ENCODE assay signal across 8 cellular contexts in genomic region chr10:43606323-43607198, GRCh38. TPM values are rescaled to one million over a fixed set of nuclear protein-coding genes. Genes with fewer than 3 reads are reported as not detected.
DNase-seq lines count a peak whose midpoint lies in the region; ATAC-seq and TF ChIP-seq lines count a peak whose summit lies in the region.

TSS of gene ZNF485 (plus strand) at chr10:43606438. CDS start at chr10:43607051, 613 bp downstream.

- no peak for TF ChIP-seq POLR2A in IMR-90 (IDR thresholded peaks at IDR 0.05; ENCODE audit: low read depth, low read length)
- TF ChIP-seq POLR2A in suprapubic skin (IDR thresholded peaks at IDR 0.05), result no peak

- peaks cover 38% of the 10 kb centered on the region for H3K4me1 Mint-ChIP-seq in activated naive CD4-positive, alpha-beta T cell treated with anti-CD3 and anti-CD28 coated beads, Interleukin-2, amount 10 ng/mL, durations not matched to agents 7 days and 5 days

- no peak within 1 kb of the TSS for H2BK20ac ChIP-seq in IMR-90 (ENCODE audit: low read depth, low read length)

- H3K27ac ChIP-seq in IMR-90 (ENCODE audit: insufficient read depth, low read length) (peak within 1 kb of the TSS; percentile 49; the same call in 1 of the 2 replicates), suprapubic skin (peak within 1 kb of the TSS; percentile 35)

- H3K23ac ChIP-seq in IMR-90 (ENCODE audit: low read depth, low read length), result no peak within 1 kb of the TSS; the same call in 1 of the 2 replicates

- POLR2A ChIA-PET in IMR-90 (lab: Charles Lee; ENCODE audit: unreplicated experiment), result no interaction called here

- H3K4me3 ChIP-seq in IMR-90 (ENCODE audit: insufficient read depth, low read depth, low read length) (peak within 1 kb of the TSS; percentile 69), suprapubic skin (peak within 1 kb of the TSS; percentile 96)

- H2BK120ac ChIP-seq in IMR-90 (ENCODE audit: low read depth, low read length), result no peak within 1 kb of the TSS

- peaks cover 3% of the 10 kb centered on the region for H3K9me1 ChIP-seq in IMR-90 (ENCODE audit: insufficient read depth, low read length)

- peak within 1 kb of the TSS; percentile 56 for H4K5ac ChIP-seq in IMR-90 (ENCODE audit: low read depth, low read length)

- 0 out of 2 replicates have a peak, but pooled peaks cover 3% of the 10 kb centered on the region for H3K27me3 ChIP-seq in IMR-90 (ENCODE audit: control insufficient read depth, insufficient read depth, low read length)
- no peaks in the 10 kb centered on the region for H3K27me3 ChIP-seq in suprapubic skin

- H2AK9ac ChIP-seq in IMR-90 (replicated peaks; ENCODE audit: low read depth, low read length, poor library complexity), result peak within 1 kb of the TSS; percentile 71

- H3K56ac ChIP-seq in IMR-90 (ENCODE audit: extremely low read depth, insufficient read depth, low read length), result no peak within 1 kb of the TSS

- H3K36me3 ChIP-seq in IMR-90 (ENCODE audit: control insufficient read depth, insufficient read depth, low read length), result peaks cover 1% of the 10 kb centered on the region; the same call in 1 of the 2 replicates
- peaks cover 20% of the 10 kb centered on the region for H3K36me3 ChIP-seq in suprapubic skin

- H3K27me3 Mint-ChIP-seq in activated naive CD4-positive, alpha-beta T cell treated with anti-CD3 and anti-CD28 coated beads, Interleukin-2, amount 10 ng/mL, durations not matched to agents 7 days and 5 days, result peaks cover 17% of the 10 kb centered on the region

- no peak within 1 kb of the TSS for H4K91ac ChIP-seq in IMR-90 (ENCODE audit: insufficient read depth, low read depth, low read length)

- H3K36me3 Mint-ChIP-seq in activated naive CD4-positive, alpha-beta T cell treated with anti-CD3 and anti-CD28 coated beads, Interleukin-2, amount 10 ng/mL, durations not matched to agents 7 days and 5 days, result peaks cover 39% of the 10 kb centered on the region

- peak within 1 kb of the TSS; percentile 99 for H2AFZ ChIP-seq in IMR-90 (replicated peaks; ENCODE audit: low read length, poor library complexity)

- H2BK15ac ChIP-seq in IMR-90 (ENCODE audit: low read depth, low read length), result no peak within 1 kb of the TSS

- H4K20me1 ChIP-seq in IMR-90 (ENCODE audit: insufficient read depth, low read length), result no peaks in the 10 kb centered on the region

- TF ChIP-seq CTCF in IMR-90 (conservative IDR thresholded peaks at IDR 0.05; ENCODE audit: low read depth, low read length) (no peak), suprapubic skin (IDR thresholded peaks at IDR 0.05) (no peak)

- no peak for TF ChIP-seq RAD21 in IMR-90 (IDR thresholded peaks at IDR 0.05; ENCODE audit: low read length)

- H3K9me3 Mint-ChIP-seq in activated naive CD4-positive, alpha-beta T cell treated with anti-CD3 and anti-CD28 coated beads, Interleukin-2, amount 10 ng/mL, durations not matched to agents 7 days and 5 days, result peaks cover 18% of the 10 kb centered on the region

- 0 out of 4 replicates have a peak, but pooled peaks cover 0 to 3% of the 10 kb centered on the region in 2 experiments for H3K79me1 ChIP-seq in IMR-90 (ENCODE audit: low read depth in 1 of 2, low read length in 2 of 2)

- peak within 1 kb of the TSS; percentile 72 for H3K27ac Mint-ChIP-seq in activated naive CD4-positive, alpha-beta T cell treated with anti-CD3 and anti-CD28 coated beads, Interleukin-2, amount 10 ng/mL, durations not matched to agents 7 days and 5 days

- peak within 1 kb of the TSS; percentile 40 for H3K14ac ChIP-seq in IMR-90 (replicated peaks; ENCODE audit: low read depth, low read length)

- H3K9ac ChIP-seq in IMR-90 (ENCODE audit: low read depth, low read length), result peak within 1 kb of the TSS; percentile 61

- in situ Hi-C loops in IMR-90 (cut with MboI; ENCODE audit: low sequenced_read_pairs) (no loop called here), SK-MEL-5 (cut with HindIII; ENCODE audit: low pct_unique_long_range_greater_than_20kb, low sequenced_read_pairs) (no loop called here)

- dilution Hi-C loops in IMR-90 (cut with HindIII; ENCODE audit: low sequenced_read_pairs, unreplicated experiment), result no loop called here

- 0 out of 2 replicates have a peak within 1 kb of the TSS, but pooled peaks have one; percentile 14 for H2AK5ac ChIP-seq in IMR-90 (ENCODE audit: low read depth, low read length)

- DNase-seq in DMS79 (lab: John Stamatoyannopoulos, UW) (peak; percentile 27), IMR-90 (peak; percentile 64), SK-MEL-5 (ENCODE audit: low read depth, low spot score) (peak; percentile 58), glomerular endothelial cell (ENCODE audit: extremely low read depth, low read depth, low spot score) (peak; percentile 14), nucleus accumbens (lab: John Stamatoyannopoulos, UW) (peak in 53 of 56 donors; percentile 11 to 81 (median 64)), suprapubic skin (ENCODE audit: low spot score in 2 of 2) (peak; percentile 73 to 82)
- DNase-seq in activated naive CD4-positive, alpha-beta T cell treated with anti-CD3 and anti-CD28 coated beads, Interleukin-2, amount 10 ng/mL, durations not matched to agents 7 days and 5 days, result peak; percentile 72

- intact Hi-C loops in IMR-90 (cut with micrococcal nuclease), result no loop called here

- H3K4me3 Mint-ChIP-seq in activated naive CD4-positive, alpha-beta T cell treated with anti-CD3 and anti-CD28 coated beads, Interleukin-2, amount 10 ng/mL, durations not matched to agents 7 days and 5 days, result peak within 1 kb of the TSS; percentile 76

- H3K18ac ChIP-seq in IMR-90 (ENCODE audit: low read depth, low read length), result no peak within 1 kb of the TSS

- peak within 1 kb of the TSS; percentile 81 for H3K4me2 ChIP-seq in IMR-90 (ENCODE audit: low read depth, low read length)

- no TSS peak for BruUV-seq in IMR-90 (replicated peaks; lab: Mats Ljungman, UMichigan)

- H4K8ac ChIP-seq in IMR-90 (ENCODE audit: low read depth in 2 of 2, low read length in 2 of 2), result peak within 1 kb of the TSS; percentile 52 to 86

- H2BK5ac ChIP-seq in IMR-90 (ENCODE audit: low read depth, low read length, poor library complexity, severe bottlenecking), result peak within 1 kb of the TSS; percentile 39

- 7% methylated on average over 27 of the region's 58 CpGs; no CpG with 5 or more reads in 1 of the 2 experiments for WGBS in IMR-90 (ENCODE audit: extremely low coverage in 2 of 2, insufficient read length in 1 of 2), 2 experiments
- WGBS in suprapubic skin, result 6% methylated on average over 27 of the region's 58 CpGs

- H3K9me3 ChIP-seq in IMR-90 (ENCODE audit: control insufficient read depth, insufficient read depth, low read length), result no peaks in the 10 kb centered on the region
- H3K9me3 ChIP-seq in suprapubic skin, result no peaks in the 10 kb centered on the region

- H3K4me1 ChIP-seq in IMR-90 (ENCODE audit: control insufficient read depth, insufficient read depth, low read length) (peaks cover 2% of the 10 kb centered on the region; the same call in 1 of the 2 replicates), suprapubic skin (peaks cover 17% of the 10 kb centered on the region)

- ATAC-seq in GM21528 (IDR thresholded peaks at IDR 0.05; ENCODE audit: low FRiP score, unreplicated experiment) (peak; percentile 99), IMR-90 (ENCODE audit: low read depth) (peak; percentile 97)

- CTCF ChIA-PET in IMR-90 (lab: Yijun Ruan, JAX), result no interaction called here
- CTCF ChIA-PET in activated naive CD4-positive, alpha-beta T cell treated with anti-CD3 and anti-CD28 coated beads, Interleukin-2, amount 10 ng/mL, durations not matched to agents 7 days and 5 days (lab: Charles Lee), result no interaction called here

- H3K4ac ChIP-seq in IMR-90 (ENCODE audit: low read depth, low read length), result peak within 1 kb of the TSS; percentile 74

- no peak for TF ChIP-seq EP300 in suprapubic skin (IDR thresholded peaks at IDR 0.05)

TF ChIP-seq in IMR-90, 13 proteins besides CTCF, POLR2A, EP300 and RAD21:
- no peak for TF ChIP-seq MAFK (IDR thresholded peaks at IDR 0.05; ENCODE audit: low read depth, low read length)
- TF ChIP-seq MXI1 (IDR thresholded peaks at IDR 0.05; ENCODE audit: borderline replicate concordance, low read depth, low read length), result peak; percentile 98
- 0 out of 2 replicates have a peak, but pooled peaks have one; percentile 21 for TF ChIP-seq MAZ (IDR thresholded peaks at IDR 0.05; ENCODE audit: borderline replicate concordance, low read depth, low read length)
- peak; percentile 62 for TF ChIP-seq USF2 (IDR thresholded peaks at IDR 0.05; ENCODE audit: low read depth, low read length)

RNA-seq across cellular contexts. Expression of gene ZNF485, which starts in this region (rescaled TPM):
- total RNA-seq in IMR-90 (2012; rRNA removed) (2.2 and 3.1 TPM in 2 replicates), glomerular endothelial cell (0.76 and 1.2 TPM in 2 replicates), suprapubic skin (1 to 10 TPM; 1.8 to 4.8 (median 2.1) TPM)
- 1.0 and 1.3 TPM in 2 replicates for polyA plus RNA-seq in IMR-90 (2012; rRNA removed)
- 0.29 and 0.76 TPM in 2 replicates for polyA plus RNA-seq in IMR-90 (2012; cell fraction: cytosol; rRNA removed)
- 1.3 and 2.7 TPM in 2 replicates for polyA plus RNA-seq in IMR-90 (2012; cell fraction: nucleus; rRNA removed; ENCODE audit: low replicate concordance)
- 2.4 and 3.9 TPM in 2 replicates for total RNA-seq in SK-MEL-5 (2014; rRNA removed; shearing (Covaris generic))
- polyA plus RNA-seq in SK-MEL-5 (2015; cell fraction: cytosol; rRNA removed), result 3.1 and 4.5 TPM in 2 replicates
- 11.8 and 23.5 TPM in 2 replicates for polyA plus RNA-seq in SK-MEL-5 (2015; cell fraction: nucleus; rRNA removed)

Comparison
In these comparisons a context has a peak if more than half of its experiments do, and no peak if none do; other contexts are left out.
1. Peak in every context shown above with its lines: DNase-seq, ATAC-seq, H3K4me3 ChIP-seq and H3K27ac ChIP-seq.
2. DNase-seq: peak in every context shown above with its lines; median percentile 78 in suprapubic skin; 72 in activated naive CD4-positive, alpha-beta T cell treated with anti-CD3 and anti-CD28 coated beads, Interleukin-2, amount 10 ng/mL, durations not matched to agents 7 days and 5 days; 64 in IMR-90; 64 in nucleus accumbens; 58 in SK-MEL-5; 27 in DMS79; 14 in glomerular endothelial cell.